Comparison of ENCODE assay signal across 8 cellular contexts in the genomic region with DNA sequence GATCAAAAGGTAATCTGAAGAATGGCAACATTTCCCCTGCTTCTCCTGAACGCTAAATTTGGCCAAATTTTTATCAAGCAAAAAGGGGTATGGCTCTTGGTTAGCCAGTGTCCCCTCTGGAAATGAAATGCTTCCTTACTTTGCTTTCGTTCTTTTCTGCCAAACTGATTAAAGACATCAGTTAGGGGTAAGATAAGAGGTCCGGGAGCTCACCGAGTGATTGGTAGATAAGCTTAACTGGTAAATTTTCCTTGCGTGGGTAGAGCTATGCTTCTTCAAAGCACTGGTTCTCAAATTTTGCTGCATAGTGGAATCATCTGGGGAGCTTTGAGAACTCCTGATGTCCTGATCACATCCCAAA.
DNase-seq lines count a peak whose midpoint lies in the region; ATAC-seq, FAIRE-seq and TF ChIP-seq lines count a peak whose summit lies in the region.

No MANE protein-coding gene starts in this region.

- H3K79me2 ChIP-seq in astrocyte (ENCODE audit: insufficient read depth, low read length), result no peaks in the 10 kb centered on the region

- H3K27me3 ChIP-seq in astrocyte (ENCODE audit: insufficient read depth, low read length), result peaks cover 8% of the 10 kb centered on the region
- H3K27me3 ChIP-seq in right lobe of liver, result no peaks in the 10 kb centered on the region
- H3K27me3 ChIP-seq in transverse colon, result no peaks in the 10 kb centered on the region

- 0% methylated on average over 5 of the region's 5 CpGs for WGBS in right lobe of liver (ENCODE audit: insufficient coverage, low coverage, low lambda C conversion rate, missing lambda C conversion rate)
- WGBS in transverse colon (ENCODE audit: low coverage in 1 of 2), 2 donors, result 0 to 1% methylated on average over 4 to 5 of the region's 5 CpGs

- TF ChIP-seq POLR2A in right lobe of liver (IDR thresholded peaks at IDR 0.05) (no peak), transverse colon (IDR thresholded peaks at IDR 0.05) (no peak)

- H3K36me3 ChIP-seq in astrocyte (ENCODE audit: insufficient read depth, low read length) (no peaks in the 10 kb centered on the region), right lobe of liver (no peaks in the 10 kb centered on the region), transverse colon (no peaks in the 10 kb centered on the region)

- TF ChIP-seq CTCF in astrocyte (IDR thresholded peaks at IDR 0.05; ENCODE audit: insufficient read depth, low read depth, low read length), result no peak
- no peak for TF ChIP-seq CTCF in right lobe of liver (IDR thresholded peaks at IDR 0.05)
- no peak for TF ChIP-seq CTCF in transverse colon (IDR thresholded peaks at IDR 0.05)

- in situ Hi-C loops in transverse colon (cut with MboI; ENCODE audit: low pct_ligation_motif_present in 1 of 4, low pct_unique_long_range_greater_than_20kb in 1 of 4, low sequenced_read_pairs in 3 of 4), result no loop called here

- no peak for FAIRE-seq in astrocyte (lab: Jason Lieb, UNC)

- peak overlapping the region; percentile 95 for H3K4me2 ChIP-seq in astrocyte (ENCODE audit: low read length)

- H3K9me3 ChIP-seq in astrocyte (ENCODE audit: insufficient read depth, low read depth, low read length), result no peaks in the 10 kb centered on the region
- no peaks in the 10 kb centered on the region for H3K9me3 ChIP-seq in right lobe of liver
- no peaks in the 10 kb centered on the region for H3K9me3 ChIP-seq in transverse colon

- H2AFZ ChIP-seq in astrocyte (ENCODE audit: low read depth, low read length), result peak overlapping the region; percentile 94

- no peaks in the 10 kb centered on the region for H3K9me3 Mint-ChIP-seq in activated naive CD4-positive, alpha-beta T cell treated with anti-CD3 and anti-CD28 coated beads for 36 hours
- peaks cover 2% of the 10 kb centered on the region for H3K9me3 Mint-ChIP-seq in astrocyte (ENCODE audit: unreplicated experiment)

- no peak for TF ChIP-seq EP300 in transverse colon (IDR thresholded peaks at IDR 0.05; ENCODE audit: low read depth)

- peak overlapping the region; percentile 63 for H3K9ac ChIP-seq in astrocyte (ENCODE audit: low read length)

- ATAC-seq in right lobe of liver (peak in 1 of 4 donors; percentile 1), HG02798 (IDR thresholded peaks at IDR 0.05; ENCODE audit: poor library complexity, unreplicated experiment) (no peak)

- H3K27ac ChIP-seq in astrocyte (ENCODE audit: low read depth, low read length), result peak overlapping the region; percentile 50
- H3K27ac ChIP-seq in right lobe of liver, result peak overlapping the region; percentile 13 to 83 (median 71)
- peak overlapping the region; percentile 82 to 92 (median 87) for H3K27ac ChIP-seq in transverse colon

- peaks cover 23% of the 10 kb centered on the region for H3K4me1 Mint-ChIP-seq in activated naive CD4-positive, alpha-beta T cell treated with anti-CD3 and anti-CD28 coated beads for 36 hours (ENCODE audit: low read depth)
- peaks cover 11% of the 10 kb centered on the region for H3K4me1 Mint-ChIP-seq in astrocyte (ENCODE audit: low read depth, unreplicated experiment)

- H3K4me1 ChIP-seq in astrocyte (ENCODE audit: insufficient read depth, low read length) (peaks cover 18% of the 10 kb centered on the region), right lobe of liver (peaks cover 0 to 9% (median 0%) of the 10 kb centered on the region in 4 donors), transverse colon (peaks cover 0 to 23% (median 7%) of the 10 kb centered on the region in 4 donors)

- peak overlapping the region; percentile 37 for H3K27ac Mint-ChIP-seq in activated naive CD4-positive, alpha-beta T cell treated with anti-CD3 and anti-CD28 coated beads for 36 hours
- peak overlapping the region; percentile 85 for H3K27ac Mint-ChIP-seq in astrocyte (ENCODE audit: unreplicated experiment)

- H3K4me3 Mint-ChIP-seq in activated naive CD4-positive, alpha-beta T cell treated with anti-CD3 and anti-CD28 coated beads for 36 hours, result peak overlapping the region; percentile 85
- peak overlapping the region; percentile 87 for H3K4me3 Mint-ChIP-seq in astrocyte (ENCODE audit: unreplicated experiment)

- H3K4me3 ChIP-seq in astrocyte (ENCODE audit: insufficient read depth, low read depth, low read length) (peak overlapping the region; percentile 74), right lobe of liver (peak overlapping the region; percentile 65 to 75 (median 73)), transverse colon (peak overlapping the region; percentile 71 to 92 (median 84))

- H3K27me3 Mint-ChIP-seq in activated naive CD4-positive, alpha-beta T cell treated with anti-CD3 and anti-CD28 coated beads for 36 hours (ENCODE audit: low read depth), result peaks cover 5% of the 10 kb centered on the region
- H3K27me3 Mint-ChIP-seq in astrocyte (ENCODE audit: low read depth, unreplicated experiment), result peaks cover 7% of the 10 kb centered on the region

- CTCF ChIA-PET in activated naive CD4-positive, alpha-beta T cell treated with anti-CD3 and anti-CD28 coated beads for 36 hours (lab: Charles Lee), result interaction anchor here (0.6 to 1.5 kb wide), 8 partner anchors 11 to 165 kb away, joined by 3 to 7 read pairs (median 4); a partner anchor contains a TSS

- no peaks in the 10 kb centered on the region for H3K36me3 Mint-ChIP-seq in activated naive CD4-positive, alpha-beta T cell treated with anti-CD3 and anti-CD28 coated beads for 36 hours (ENCODE audit: low read depth)
- no peaks in the 10 kb centered on the region for H3K36me3 Mint-ChIP-seq in astrocyte (ENCODE audit: low read depth, unreplicated experiment)

- intact Hi-C loops in activated naive CD4-positive, alpha-beta T cell treated with anti-CD3 and anti-CD28 coated beads for 36 hours (cut with micrococcal nuclease), result loop anchor here (1.0 to 5.0 kb wide), 8 partner anchors 14 to 639 kb away; a partner anchor contains a TSS
- intact Hi-C loops in right lobe of liver (cut with DNase I) (no loop called here), transverse colon (cut with DNase I; ENCODE audit: low total_unique reads) (no loop called here)

- DNase-seq in activated naive CD4-positive, alpha-beta T cell treated with anti-CD3 and anti-CD28 coated beads for 36 hours, result no peak
- DNase-seq in activated naive CD4-positive, alpha-beta T cell treated with anti-CD3 and anti-CD28 coated beads, Interleukin-2, amount 50 U/mL, for 16 hours, result no peak
- DNase-seq in astrocyte (ENCODE audit: low read depth) (no peak), right lobe of liver (no peak), transverse colon (no peak), SKM-1 treated with dmso at 0.1 percent for 144 hours (lab: John Stamatoyannopoulos, UW; ENCODE audit: unreplicated experiment) (no peak), NCI-H2227 (lab: John Stamatoyannopoulos, UW; ENCODE audit: unreplicated experiment) (no peak)

- H4K20me1 ChIP-seq in astrocyte (ENCODE audit: insufficient read depth, low read length), result no peaks in the 10 kb centered on the region
